Comparison of ENCODE assay signal across 15 cellular contexts in the genomic region with DNA sequence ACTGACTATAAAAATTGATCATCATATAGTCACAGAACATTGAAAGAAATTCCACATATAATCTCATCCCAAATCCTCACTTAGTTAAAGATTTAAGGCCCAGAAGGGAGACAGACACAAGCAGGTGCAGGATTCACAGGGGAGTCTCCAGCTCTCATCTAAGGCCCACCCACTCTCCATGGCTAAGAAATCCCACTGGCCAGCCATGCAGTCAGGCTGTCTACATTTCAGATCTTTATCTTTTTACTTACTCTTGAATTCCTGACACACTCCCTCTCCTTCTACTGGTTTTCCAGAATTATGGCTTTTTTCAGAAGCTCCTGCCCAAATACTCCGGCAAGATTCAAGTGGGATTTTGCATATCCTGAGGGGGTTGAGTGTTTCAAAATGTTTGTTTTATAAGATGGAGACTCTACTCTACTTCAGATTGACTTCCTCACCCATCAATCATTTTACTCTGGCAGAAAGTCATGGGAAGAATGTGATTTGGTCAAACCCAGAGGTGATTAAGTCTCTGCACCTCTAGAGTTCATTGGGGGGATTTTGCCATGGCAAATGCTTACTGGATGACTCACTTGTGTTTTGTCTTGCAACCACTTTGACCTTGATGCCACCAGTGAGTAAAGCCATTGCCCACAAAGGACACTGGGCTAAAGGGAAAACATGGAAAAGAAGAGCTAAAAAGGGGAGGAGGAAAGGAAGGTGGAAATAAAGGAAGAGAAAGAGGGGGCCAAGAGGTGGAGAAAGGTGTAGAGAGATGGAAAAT.
DNase-seq lines count a peak whose midpoint lies in the region; ATAC-seq and TF ChIP-seq lines count a peak whose summit lies in the region.
"Had no signal": no experiment of that assay in that cellular context is flagged by ENCODE, and none has a peak within 500 bp of the region (broad histone marks: within the 10 kb centered on the region; RNA-seq: fewer than 3 reads in every experiment).

No MANE protein-coding gene starts in this region.

- H3K4me3 Mint-ChIP-seq in WTC11 = no peak overlapping the region
- H3K4me3 Mint-ChIP-seq: activated CD8-positive, alpha-beta T cell treated with anti-CD3 and anti-CD28 coated beads for 36 hours; activated T-helper 17 cell treated with anti-CD3 and anti-CD28 coated beads, Interleukin-2, amount 50 U/mL, for 72 hours; mesothelial cell of epicardium had no signal

- no peak overlapping the region for H3K27ac ChIP-seq in thyroid gland
- H3K27ac ChIP-seq in Peyer's patch = no peak overlapping the region
- H3K27ac ChIP-seq: skin epidermis had no signal

- H3K4me3 ChIP-seq in AG10803 (ENCODE audit: low read length) (no peak overlapping the region), thyroid gland (replicated peaks in 1 of 3) (no peak overlapping the region), Peyer's patch (no peak overlapping the region), lower leg skin (ENCODE audit: low read depth, poor library complexity, severe bottlenecking) (no peak overlapping the region)
- H3K4me3 ChIP-seq: skin epidermis had no signal

- no peaks in the 10 kb centered on the region for H3K36me3 Mint-ChIP-seq in WTC11
- H3K36me3 Mint-ChIP-seq: mesothelial cell of epicardium had no signal

- H3K9me3 ChIP-seq in thyroid gland (no peaks in the 10 kb centered on the region), Peyer's patch (no peaks in the 10 kb centered on the region)

- intact Hi-C loops in thyroid gland (cut with DNase I) = no loop called here
- intact Hi-C loops in lower leg skin (cut with DNase I; ENCODE audit: low total_unique reads) = no loop called here

- H3K27me3 Mint-ChIP-seq in WTC11 (ENCODE audit: low read depth) = no peaks in the 10 kb centered on the region
- H3K27me3 Mint-ChIP-seq: activated CD8-positive, alpha-beta T cell treated with anti-CD3 and anti-CD28 coated beads for 36 hours; activated T-helper 17 cell treated with anti-CD3 and anti-CD28 coated beads, Interleukin-2, amount 50 U/mL, for 72 hours had no signal

- peaks cover 11% of the 10 kb centered on the region for H3K9me3 Mint-ChIP-seq in WTC11
- H3K9me3 Mint-ChIP-seq: activated CD8-positive, alpha-beta T cell treated with anti-CD3 and anti-CD28 coated beads for 36 hours had no signal

- no peaks in the 10 kb centered on the region for H3K27me3 ChIP-seq in thyroid gland
- no peaks in the 10 kb centered on the region for H3K27me3 ChIP-seq in Peyer's patch

- H3K4me1 ChIP-seq in thyroid gland (peaks cover 4% of the 10 kb centered on the region in 2 donors), Peyer's patch (no peaks in the 10 kb centered on the region)

- no peak overlapping the region for H3K27ac Mint-ChIP-seq in WTC11
- H3K27ac Mint-ChIP-seq: activated CD8-positive, alpha-beta T cell treated with anti-CD3 and anti-CD28 coated beads for 36 hours; activated T-helper 17 cell treated with anti-CD3 and anti-CD28 coated beads, Interleukin-2, amount 50 U/mL, for 72 hours; mesothelial cell of epicardium had no signal

- CTCF ChIA-PET in WTC11 (lab: Charles Lee) = interaction anchor here (0.9 kb wide), 1 partner anchor 22 kb away, joined by 3 read pairs; no protein-coding TSS in a partner anchor

- TF ChIP-seq POLR2A in thyroid gland (IDR thresholded peaks at IDR 0.05) (no peak), Peyer's patch (IDR thresholded peaks at IDR 0.05) (no peak), lower leg skin (IDR thresholded peaks at IDR 0.05) (no peak)

- TF ChIP-seq CTCF in AG10803 (conservative IDR thresholded peaks at IDR 0.05; ENCODE audit: low read length) = no peak
- TF ChIP-seq CTCF in WTC11 (IDR thresholded peaks at IDR 0.05) = no peak
- TF ChIP-seq CTCF in thyroid gland (IDR thresholded peaks at IDR 0.05) = no peak
- no peak for TF ChIP-seq CTCF in Peyer's patch (IDR thresholded peaks at IDR 0.05)
- no peak for TF ChIP-seq CTCF in lower leg skin (IDR thresholded peaks at IDR 0.05)

- ATAC-seq in WTC11 = no peak
- ATAC-seq: activated CD8-positive, alpha-beta T cell treated with anti-CD3 and anti-CD28 coated beads for 36 hours; activated T-helper 17 cell treated with anti-CD3 and anti-CD28 coated beads, Interleukin-2, amount 50 U/mL, for 72 hours had no signal

- WGBS in thyroid gland, 2 donors = 45 to 48% methylated on average over 1 of the region's 1 CpG
- 38 to 52% methylated on average over 1 of the region's 1 CpG for WGBS in lower leg skin, 2 donors

- H3K36me3 ChIP-seq in thyroid gland = no peaks in the 10 kb centered on the region
- H3K36me3 ChIP-seq in Peyer's patch = no peaks in the 10 kb centered on the region

- DNase-seq in AG10803 (ENCODE audit: low read depth) (peak; percentile 68), HT1080 (ENCODE audit: low read depth) (peak; percentile 88), WTC11 (ENCODE audit: low spot score) (no peak), kidney glomerular epithelial cell (lab: John Stamatoyannopoulos, UW) (peak; percentile 90), dedifferentiated amniotic fluid mesenchymal stem cell (ENCODE audit: extremely low spot score) (no peak), thyroid gland (no peak), Peyer's patch (no peak), lower leg skin (ENCODE audit: low spot score in 2 of 2) (no peak)
- DNase-seq: activated CD8-positive, alpha-beta T cell treated with anti-CD3 and anti-CD28 coated beads for 36 hours; anterior cingulate cortex; DMS153; NCI-H2029 treated with DMSO at 0.1 percent for 48 hours had no signal

- peaks cover 11% of the 10 kb centered on the region for H3K4me1 Mint-ChIP-seq in WTC11
- H3K4me1 Mint-ChIP-seq: activated T-helper 17 cell treated with anti-CD3 and anti-CD28 coated beads, Interleukin-2, amount 50 U/mL, for 72 hours had no signal

- POLR2A ChIA-PET in WTC11 (lab: Charles Lee) = no interaction called here

TF ChIP-seq in WTC11, 78 proteins besides CTCF, POLR2A, EP300 and RAD21 (continues in another document):
- TF ChIP-seq GTF2I (CRISPR knock-in tag; conservative IDR thresholded peaks at IDR 0.05) = no peak
- no peak for TF ChIP-seq KAT7 (CRISPR knock-in tag; IDR thresholded peaks at IDR 0.05; ENCODE audit: borderline replicate concordance)
- TF ChIP-seq, protein P1, sequence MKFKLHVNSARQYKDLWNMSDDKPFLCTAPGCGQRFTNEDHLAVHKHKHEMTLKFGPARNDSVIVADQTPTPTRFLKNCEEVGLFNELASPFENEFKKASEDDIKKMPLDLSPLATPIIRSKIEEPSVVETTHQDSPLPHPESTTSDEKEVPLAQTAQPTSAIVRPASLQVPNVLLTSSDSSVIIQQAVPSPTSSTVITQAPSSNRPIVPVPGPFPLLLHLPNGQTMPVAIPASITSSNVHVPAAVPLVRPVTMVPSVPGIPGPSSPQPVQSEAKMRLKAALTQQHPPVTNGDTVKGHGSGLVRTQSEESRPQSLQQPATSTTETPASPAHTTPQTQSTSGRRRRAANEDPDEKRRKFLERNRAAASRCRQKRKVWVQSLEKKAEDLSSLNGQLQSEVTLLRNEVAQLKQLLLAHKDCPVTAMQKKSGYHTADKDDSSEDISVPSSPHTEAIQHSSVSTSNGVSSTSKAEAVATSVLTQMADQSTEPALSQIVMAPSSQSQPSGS (CRISPR knock-in tag; IDR thresholded peaks at IDR 0.05; ENCODE audit: borderline replicate concordance, low read depth) = no peak
- TF ChIP-seq, protein P2, sequence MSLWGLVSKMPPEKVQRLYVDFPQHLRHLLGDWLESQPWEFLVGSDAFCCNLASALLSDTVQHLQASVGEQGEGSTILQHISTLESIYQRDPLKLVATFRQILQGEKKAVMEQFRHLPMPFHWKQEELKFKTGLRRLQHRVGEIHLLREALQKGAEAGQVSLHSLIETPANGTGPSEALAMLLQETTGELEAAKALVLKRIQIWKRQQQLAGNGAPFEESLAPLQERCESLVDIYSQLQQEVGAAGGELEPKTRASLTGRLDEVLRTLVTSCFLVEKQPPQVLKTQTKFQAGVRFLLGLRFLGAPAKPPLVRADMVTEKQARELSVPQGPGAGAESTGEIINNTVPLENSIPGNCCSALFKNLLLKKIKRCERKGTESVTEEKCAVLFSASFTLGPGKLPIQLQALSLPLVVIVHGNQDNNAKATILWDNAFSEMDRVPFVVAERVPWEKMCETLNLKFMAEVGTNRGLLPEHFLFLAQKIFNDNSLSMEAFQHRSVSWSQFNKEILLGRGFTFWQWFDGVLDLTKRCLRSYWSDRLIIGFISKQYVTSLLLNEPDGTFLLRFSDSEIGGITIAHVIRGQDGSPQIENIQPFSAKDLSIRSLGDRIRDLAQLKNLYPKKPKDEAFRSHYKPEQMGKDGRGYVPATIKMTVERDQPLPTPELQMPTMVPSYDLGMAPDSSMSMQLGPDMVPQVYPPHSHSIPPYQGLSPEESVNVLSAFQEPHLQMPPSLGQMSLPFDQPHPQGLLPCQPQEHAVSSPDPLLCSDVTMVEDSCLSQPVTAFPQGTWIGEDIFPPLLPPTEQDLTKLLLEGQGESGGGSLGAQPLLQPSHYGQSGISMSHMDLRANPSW (CRISPR knock-in tag; conservative IDR thresholded peaks at IDR 0.05; ENCODE audit: low read depth) = no peak
- TF ChIP-seq FOXP4 (CRISPR knock-in tag; IDR thresholded peaks at IDR 0.05) = no peak
- peak; percentile 92; the same call in 1 of the 2 replicates for TF ChIP-seq ZNF512 (CRISPR knock-in tag; IDR thresholded peaks at IDR 0.05; ENCODE audit: borderline replicate concordance)

Comparison
In these comparisons a context has a peak if more than half of its experiments do, and no peak if none do; other contexts are left out.
1. DNase-seq: peak in AG10803 (single experiment), HT1080 (single experiment) and kidney glomerular epithelial cell (single experiment); none in WTC11 (single experiment), dedifferentiated amniotic fluid mesenchymal stem cell (single experiment), thyroid gland (0 of 2), Peyer's patch (0 of 3) and lower leg skin (0 of 2).